In genomic region chr3:190830031-190830430, GRCh38 we compare ENCODE assay signal across 22 cellular contexts. TPM values are rescaled to one million over a fixed set of nuclear protein-coding genes. Genes with fewer than 3 reads are reported as not detected.
DNase-seq lines count a peak whose midpoint lies in the region; ATAC-seq, FAIRE-seq and TF ChIP-seq lines count a peak whose summit lies in the region.
"Had no signal": no experiment of that assay in that cellular context is flagged by ENCODE, and none has a peak within 500 bp of the region (broad histone marks: within the 10 kb centered on the region; RNA-seq: fewer than 3 reads in every experiment).

No MANE protein-coding gene starts in this region.

- H3K36me3 Mint-ChIP-seq in nephron (ENCODE audit: low read depth) (no peaks in the 10 kb centered on the region), glutamatergic neuron (ENCODE audit: unreplicated experiment) (no peaks in the 10 kb centered on the region)
- H3K36me3 Mint-ChIP-seq: CD4-positive, alpha-beta memory T cell had no signal

- H3K27ac Mint-ChIP-seq in nephron (peak overlapping the region in 2 of 3 experiments; percentile 39), glutamatergic neuron (ENCODE audit: unreplicated experiment) (no peak overlapping the region)
- H3K27ac Mint-ChIP-seq: CD4-positive, alpha-beta memory T cell; GM23338; HFFc6 had no signal

- no peak for TF ChIP-seq CTCF in nephron (IDR thresholded peaks at IDR 0.05; ENCODE audit: unreplicated experiment in 3 of 3)
- no peak for TF ChIP-seq CTCF in glutamatergic neuron (IDR thresholded peaks at IDR 0.05; ENCODE audit: partially characterized antibody, unreplicated experiment)

- FAIRE-seq in RCC 7860 (lab: Jason Lieb, UNC): peak; percentile 40
- FAIRE-seq: A549, GM12878, GM19239 had no signal

- H3K4me3 Mint-ChIP-seq in nephron (no peak overlapping the region), glutamatergic neuron (ENCODE audit: unreplicated experiment) (no peak overlapping the region)
- H3K4me3 Mint-ChIP-seq: CD4-positive, alpha-beta memory T cell; GM23338; HFFc6 had no signal

- DNase-seq in ACHN: peak; percentile 59
- DNase-seq in RCC 7860 (ENCODE audit: low spot score): no peak
- DNase-seq in kidney glomerular epithelial cell (lab: John Stamatoyannopoulos, UW): peak; percentile 32
- no peak for DNase-seq in SIG-M5 treated with dmso at 0.1 percent for 504 hours (lab: John Stamatoyannopoulos, UW; ENCODE audit: unreplicated experiment)
- no peak for DNase-seq in glutamatergic neuron
- DNase-seq: 8988T; C1 segment of cervical spinal cord; Calu3; CD4-positive, alpha-beta memory T cell; COR-L47; DMS79; EL; GDM1; HFFc6 had no signal

- ATAC-seq in HG03432 (IDR thresholded peaks at IDR 0.05; ENCODE audit: unreplicated experiment): no peak
- ATAC-seq in HG02623 (IDR thresholded peaks at IDR 0.05; ENCODE audit: unreplicated experiment): no peak
- ATAC-seq: A549, GM12878, GM23338 had no signal

- no peaks in the 10 kb centered on the region for H3K4me1 Mint-ChIP-seq in nephron
- no peaks in the 10 kb centered on the region for H3K4me1 Mint-ChIP-seq in glutamatergic neuron (ENCODE audit: low read depth, unreplicated experiment)
- H3K4me1 Mint-ChIP-seq: CD4-positive, alpha-beta memory T cell had no signal

- H3K9me3 Mint-ChIP-seq in nephron: no peaks in the 10 kb centered on the region
- no peaks in the 10 kb centered on the region for H3K9me3 Mint-ChIP-seq in glutamatergic neuron (ENCODE audit: unreplicated experiment)
- H3K9me3 Mint-ChIP-seq: GM23338, HFFc6 had no signal

- H3K27me3 Mint-ChIP-seq in nephron (ENCODE audit: low read depth): no peaks in the 10 kb centered on the region
- H3K27me3 Mint-ChIP-seq in glutamatergic neuron (ENCODE audit: unreplicated experiment): no peaks in the 10 kb centered on the region

- in situ Hi-C loops in ACHN (cut with HindIII; ENCODE audit: low pct_ligation_motif_present, low pct_unique_long_range_greater_than_20kb, low sequenced_read_pairs): no loop called here

RNA-seq across cellular contexts. Expression of gene GMNC, which starts 32.5 kb away (rescaled TPM):
- 0.64 TPM for total RNA-seq in glutamatergic neuron (ENCODE audit: unreplicated experiment)
- total RNA-seq: CD4-positive, alpha-beta memory T cell; GM12878; H4 had no signal

Comparison
In these comparisons a context has a peak if more than half of its experiments do, and no peak if none do; other contexts are left out.
1. DNase-seq: peak in ACHN (single experiment) and kidney glomerular epithelial cell (single experiment); none in RCC 7860 (single experiment), SIG-M5 treated with dmso at 0.1 percent for 504 hours (single experiment) and glutamatergic neuron (single experiment).